In genomic region chr1:63487336-63488065, GRCh38 we compare ENCODE assay signal across 19 cellular contexts. TPM values are rescaled to one million over a fixed set of nuclear protein-coding genes. Genes with fewer than 3 reads are reported as not detected.
DNase-seq lines count a peak whose midpoint lies in the region; ATAC-seq and TF ChIP-seq lines count a peak whose summit lies in the region.
"Had no signal": no experiment of that assay in that cellular context is flagged by ENCODE, and none has a peak within 500 bp of the region (broad histone marks: within the 10 kb centered on the region; RNA-seq: fewer than 3 reads in every experiment).

No MANE protein-coding gene starts in this region.

- H3K36me3 ChIP-seq in rectal smooth muscle tissue (ENCODE audit: control insufficient read depth, insufficient read depth, low read length), result no peaks in the 10 kb centered on the region

- no peak overlapping the region for H3K27ac Mint-ChIP-seq in activated naive CD8-positive, alpha-beta T cell treated with anti-CD3 and anti-CD28 coated beads for 36 hours
- no peak overlapping the region for H3K27ac Mint-ChIP-seq in activated CD4-positive, alpha-beta T cell treated with anti-CD3 and anti-CD28 coated beads, Interleukin-2, amount 10 ng/mL, durations not matched to agents 24 days and 14 days
- H3K27ac Mint-ChIP-seq: CD4-positive, alpha-beta T cell; IgD-negative memory B cell; stimulated activated naive CD8-positive, alpha-beta T cell treated with anti-CD3 and anti-CD28 coated beads, Interleukin-15, amount 100 ng/mL, for 72 hours had no signal

- peaks cover 4% of the 10 kb centered on the region for H3K4me1 Mint-ChIP-seq in activated naive CD8-positive, alpha-beta T cell treated with anti-CD3 and anti-CD28 coated beads for 36 hours
- H3K4me1 Mint-ChIP-seq in activated CD4-positive, alpha-beta T cell treated with anti-CD3 and anti-CD28 coated beads, Interleukin-2, amount 10 ng/mL, durations not matched to agents 24 days and 14 days, result no peaks in the 10 kb centered on the region
- H3K4me1 Mint-ChIP-seq: stimulated activated naive CD8-positive, alpha-beta T cell treated with anti-CD3 and anti-CD28 coated beads, Interleukin-15, amount 100 ng/mL, for 72 hours had no signal

- peak; percentile 91 for ATAC-seq in Right ventricle myocardium superior (ENCODE audit: poor library complexity)
- ATAC-seq: stimulated activated naive CD8-positive, alpha-beta T cell treated with anti-CD3 and anti-CD28 coated beads, Interleukin-15, amount 100 ng/mL, for 72 hours had no signal

- H3K4me3 ChIP-seq in astrocyte of the spinal cord (ENCODE audit: low read depth, low read length) (no peak overlapping the region), rectal smooth muscle tissue (ENCODE audit: low read length) (no peak overlapping the region)
- H3K4me3 ChIP-seq: lung, smooth muscle cell had no signal

- H3K4me1 ChIP-seq in rectal smooth muscle tissue (ENCODE audit: control insufficient read depth, insufficient read depth, low read length), result peaks cover 8% of the 10 kb centered on the region

- peak; percentile 75 for DNase-seq in HT-29 (ENCODE audit: low spot score)
- peak; percentile 69 for DNase-seq in astrocyte of the spinal cord (ENCODE audit: low read depth, low spot score)
- DNase-seq in Right ventricle myocardium superior, result no peak
- DNase-seq in activated naive CD8-positive, alpha-beta T cell treated with anti-CD3 and anti-CD28 coated beads for 36 hours, result no peak
- DNase-seq in activated CD4-positive, alpha-beta T cell treated with anti-CD3 and anti-CD28 coated beads, Interleukin-2, amount 10 ng/mL, durations not matched to agents 24 days and 14 days, result no peak
- DNase-seq in GM19238 (ENCODE audit: insufficient read length, low spot score), result no peak
- DNase-seq: activated CD4-positive, alpha-beta T cell treated with anti-CD3 and anti-CD28 coated beads, Interleukin-2, amount 50 U/mL, for 4 hours; anterior cingulate cortex; CD4-positive, alpha-beta T cell; effector memory CD4-positive, alpha-beta T cell; glutamatergic neuron; GOT3; NCI-H146; NCI-H526; stimulated activated naive CD8-positive, alpha-beta T cell treated with anti-CD3 and anti-CD28 coated beads, Interleukin-15, amount 100 ng/mL, for 72 hours had no signal

- H3K4me3 Mint-ChIP-seq in activated naive CD8-positive, alpha-beta T cell treated with anti-CD3 and anti-CD28 coated beads for 36 hours, result no peak overlapping the region
- no peak overlapping the region for H3K4me3 Mint-ChIP-seq in activated CD4-positive, alpha-beta T cell treated with anti-CD3 and anti-CD28 coated beads, Interleukin-2, amount 10 ng/mL, durations not matched to agents 24 days and 14 days
- H3K4me3 Mint-ChIP-seq: CD4-positive, alpha-beta T cell; IgD-negative memory B cell; stimulated activated naive CD8-positive, alpha-beta T cell treated with anti-CD3 and anti-CD28 coated beads, Interleukin-15, amount 100 ng/mL, for 72 hours had no signal

- H3K9me3 Mint-ChIP-seq in activated naive CD8-positive, alpha-beta T cell treated with anti-CD3 and anti-CD28 coated beads for 36 hours, result no peaks in the 10 kb centered on the region
- no peaks in the 10 kb centered on the region for H3K9me3 Mint-ChIP-seq in activated CD4-positive, alpha-beta T cell treated with anti-CD3 and anti-CD28 coated beads, Interleukin-2, amount 10 ng/mL, durations not matched to agents 24 days and 14 days
- H3K9me3 Mint-ChIP-seq: CD4-positive, alpha-beta T cell; IgD-negative memory B cell; stimulated activated naive CD8-positive, alpha-beta T cell treated with anti-CD3 and anti-CD28 coated beads, Interleukin-15, amount 100 ng/mL, for 72 hours had no signal

- H3K27me3 ChIP-seq in rectal smooth muscle tissue (ENCODE audit: control insufficient read depth, insufficient read depth, low read length), result no peaks in the 10 kb centered on the region

- H3K27ac ChIP-seq in rectal smooth muscle tissue (ENCODE audit: low read depth, low read length), result peak overlapping the region; percentile 48

- in situ Hi-C loops in astrocyte of the spinal cord (cut with HindIII; ENCODE audit: low sequenced_read_pairs), result no loop called here

- no peak overlapping the region for H3K9ac ChIP-seq in rectal smooth muscle tissue (ENCODE audit: low read length)

- no peak for TF ChIP-seq CTCF in astrocyte of the spinal cord (IDR thresholded peaks at IDR 0.05; ENCODE audit: low read depth, low read length)

- no peaks in the 10 kb centered on the region for H3K27me3 Mint-ChIP-seq in activated naive CD8-positive, alpha-beta T cell treated with anti-CD3 and anti-CD28 coated beads for 36 hours
- no peaks in the 10 kb centered on the region for H3K27me3 Mint-ChIP-seq in activated CD4-positive, alpha-beta T cell treated with anti-CD3 and anti-CD28 coated beads, Interleukin-2, amount 10 ng/mL, durations not matched to agents 24 days and 14 days
- H3K27me3 Mint-ChIP-seq: CD4-positive, alpha-beta T cell; IgD-negative memory B cell; stimulated activated naive CD8-positive, alpha-beta T cell treated with anti-CD3 and anti-CD28 coated beads, Interleukin-15, amount 100 ng/mL, for 72 hours had no signal

- H3K36me3 Mint-ChIP-seq in activated naive CD8-positive, alpha-beta T cell treated with anti-CD3 and anti-CD28 coated beads for 36 hours, result peaks cover 9% of the 10 kb centered on the region
- H3K36me3 Mint-ChIP-seq in activated CD4-positive, alpha-beta T cell treated with anti-CD3 and anti-CD28 coated beads, Interleukin-2, amount 10 ng/mL, durations not matched to agents 24 days and 14 days (ENCODE audit: low read depth), result peaks cover 7% of the 10 kb centered on the region

- intact Hi-C loops in Right ventricle myocardium superior (cut with DNase I), result no loop called here
- intact Hi-C loops in activated CD4-positive, alpha-beta T cell treated with anti-CD3 and anti-CD28 coated beads, Interleukin-2, amount 10 ng/mL, durations not matched to agents 24 days and 14 days (cut with micrococcal nuclease), result no loop called here

RNA-seq across cellular contexts. Expression of gene ITGB3BP, which starts 35.5 kb away (rescaled TPM):
- 14.1 and 16.9 TPM in 2 replicates for total RNA-seq in HT-29 (2014; rRNA removed; shearing (Covaris generic))
- 8.4 TPM for total RNA-seq in Right ventricle myocardium superior
- total RNA-seq in activated naive CD8-positive, alpha-beta T cell treated with anti-CD3 and anti-CD28 coated beads for 36 hours, result 10 to 100 TPM; 60.2 to 60.8 TPM
- total RNA-seq in activated CD4-positive, alpha-beta T cell treated with anti-CD3 and anti-CD28 coated beads, Interleukin-2, amount 10 ng/mL, durations not matched to agents 24 days and 14 days, result 51.1 and 53.4 TPM in 2 replicates

RNA-seq across cellular contexts. Expression of gene EFCAB7, which starts 35.8 kb away (rescaled TPM):
- total RNA-seq in HT-29 (2014; rRNA removed; shearing (Covaris generic)), result 1.2 and 1.4 TPM in 2 replicates
- total RNA-seq in Right ventricle myocardium superior, result 8.9 TPM
- 1 to 10 TPM; 5.9 to 6.9 TPM for total RNA-seq in activated naive CD8-positive, alpha-beta T cell treated with anti-CD3 and anti-CD28 coated beads for 36 hours
- 6.6 and 7.8 TPM in 2 replicates for total RNA-seq in activated CD4-positive, alpha-beta T cell treated with anti-CD3 and anti-CD28 coated beads, Interleukin-2, amount 10 ng/mL, durations not matched to agents 24 days and 14 days

Comparison
In these comparisons a context has a peak if more than half of its experiments do, and no peak if none do; other contexts are left out.
1. DNase-seq: peak in HT-29 (single experiment) and astrocyte of the spinal cord (single experiment); none in Right ventricle myocardium superior (single experiment), activated naive CD8-positive, alpha-beta T cell treated with anti-CD3 and anti-CD28 coated beads for 36 hours (single experiment), activated CD4-positive, alpha-beta T cell treated with anti-CD3 and anti-CD28 coated beads, Interleukin-2, amount 10 ng/mL, durations not matched to agents 24 days and 14 days (single experiment) and GM19238 (single experiment).